Comparison of ENCODE assay signal across 8 cellular contexts in genomic region chr11:33735166-33735425, GRCh38. TPM values are rescaled to one million over a fixed set of nuclear protein-coding genes. Genes with fewer than 3 reads are reported as not detected.
DNase-seq lines count a peak whose midpoint lies in the region; ATAC-seq and TF ChIP-seq lines count a peak whose summit lies in the region.

No MANE protein-coding gene starts in this region.

- H3K4me3 Mint-ChIP-seq in T-cell (peak overlapping the region; percentile 90 to 93 (median 90)), glutamatergic neuron (ENCODE audit: unreplicated experiment) (peak overlapping the region; percentile 90)

- H3K27ac ChIP-seq in skeletal muscle tissue (ENCODE audit: low read depth, low read length), result peak overlapping the region; percentile 97

- peak; percentile 5 for ATAC-seq in GM21529 (IDR thresholded peaks at IDR 0.05; ENCODE audit: unreplicated experiment)
- peak; percentile 7 to 13 (median 10) for ATAC-seq in T-cell (replicated peaks in 1 of 4)
- no peak for ATAC-seq in GM21825 (IDR thresholded peaks at IDR 0.05; ENCODE audit: unreplicated experiment)
- no peak for ATAC-seq in GM21423 (IDR thresholded peaks at IDR 0.05; ENCODE audit: unreplicated experiment)

- H3K27me3 Mint-ChIP-seq in T-cell (no peaks in the 10 kb centered on the region), glutamatergic neuron (ENCODE audit: unreplicated experiment) (no peaks in the 10 kb centered on the region)

- H3K9me3 ChIP-seq in skeletal muscle tissue (ENCODE audit: control insufficient read depth in 3 of 3, low read length in 3 of 3), result no peaks in the 10 kb centered on the region

- CTCF ChIA-PET in T-cell (lab: Charles Lee), result no interaction called here

- DNase-seq in AG10803 (ENCODE audit: low read depth) (no peak), T-cell (peak in 1 of 34 experiments; percentile 14), glutamatergic neuron (no peak), NCI-H1694 treated with DMSO at 0.1 percent for 48 hours (lab: John Stamatoyannopoulos, UW) (no peak)

- peak overlapping the region; percentile 93 to 98 (median 94) for H3K9ac ChIP-seq in skeletal muscle tissue (ENCODE audit: low read depth in 1 of 3, low read length in 3 of 3)

- H3K36me3 Mint-ChIP-seq in T-cell (peaks cover 14% of the 10 kb centered on the region), glutamatergic neuron (ENCODE audit: unreplicated experiment) (no peaks in the 10 kb centered on the region)

- peaks cover 36 to 54% (median 48%) of the 10 kb centered on the region in 3 donors for H3K4me1 ChIP-seq in skeletal muscle tissue (ENCODE audit: control insufficient read depth in 3 of 3, insufficient read depth in 3 of 3, low read length in 3 of 3)

- H3K36me3 ChIP-seq in skeletal muscle tissue (ENCODE audit: control insufficient read depth in 3 of 3, insufficient read depth in 3 of 3, low read length in 3 of 3), result peaks cover 4 to 11% (median 11%) of the 10 kb centered on the region in 3 donors

- H3K4me1 Mint-ChIP-seq in T-cell, result peaks cover 35 to 37% (median 36%) of the 10 kb centered on the region in 3 donors
- peaks cover 18% of the 10 kb centered on the region for H3K4me1 Mint-ChIP-seq in glutamatergic neuron (ENCODE audit: low read depth, unreplicated experiment)

- POLR2A ChIA-PET in T-cell (lab: Charles Lee), result interaction anchor here in 1 of 2 donors (0.6 kb wide), 1 partner anchor 329 kb away, joined by 3 read pairs; no protein-coding TSS in a partner anchor

- H3K4me3 ChIP-seq in AG10803 (ENCODE audit: low read length) (peak overlapping the region; percentile 83), skeletal muscle tissue (ENCODE audit: low read length in 3 of 3) (peak overlapping the region; percentile 84 to 95 (median 85))

- H3K27me3 ChIP-seq in skeletal muscle tissue (ENCODE audit: control insufficient read depth in 3 of 3, insufficient read depth in 3 of 3, low read length in 3 of 3), result no peaks in the 10 kb centered on the region

- H3K27ac Mint-ChIP-seq in T-cell (peak overlapping the region; percentile 77 to 79), glutamatergic neuron (ENCODE audit: unreplicated experiment) (no peak overlapping the region)

- TF ChIP-seq CTCF in AG10803 (conservative IDR thresholded peaks at IDR 0.05; ENCODE audit: low read length), result no peak
- no peak for TF ChIP-seq CTCF in glutamatergic neuron (IDR thresholded peaks at IDR 0.05; ENCODE audit: partially characterized antibody, unreplicated experiment)

- H3K9me3 Mint-ChIP-seq in T-cell (peaks cover 0 to 7% (median 0%) of the 10 kb centered on the region in 3 donors), glutamatergic neuron (ENCODE audit: unreplicated experiment) (no peaks in the 10 kb centered on the region)

RNA-seq across cellular contexts. Expression of gene CD59, which starts 1.1 kb away (rescaled TPM):
- total RNA-seq in T-cell (10 to 100 TPM; 34.3 to 85.8 (median 71.9) TPM), glutamatergic neuron (ENCODE audit: unreplicated experiment) (105 TPM), skeletal muscle tissue (64.7 TPM)

RNA-seq across cellular contexts. Expression of gene C11orf91, which starts 34.5 kb away (rescaled TPM):
- total RNA-seq in T-cell (under 1 TPM in 1 of 5 donors, not detected in 4; 0.95 TPM), glutamatergic neuron (ENCODE audit: unreplicated experiment) (not detected), skeletal muscle tissue (not detected)

RNA-seq across cellular contexts. Expression of gene FBXO3, which starts 39.2 kb away (rescaled TPM):
- total RNA-seq in T-cell (10 to 100 TPM; 37.1 to 60.0 (median 41.1) TPM), glutamatergic neuron (ENCODE audit: unreplicated experiment) (30.5 TPM), skeletal muscle tissue (39.1 TPM)

Comparison
In these comparisons a context has a peak if more than half of its experiments do, and no peak if none do; other contexts are left out.
1. ATAC-seq: peak in GM21529 (single experiment) and T-cell (4 of 4); none in GM21825 (single experiment) and GM21423 (single experiment).